1 cellular context compared by ENCODE assay signal in genomic region chr10:5968681-5969453, GRCh38.
TF ChIP-seq lines count a peak whose summit lies in the region.

No MANE protein-coding gene starts in this region.

TF ChIP-seq in WTC11, 78 proteins besides CTCF, POLR2A, EP300 and RAD21 (continued from another document):
- TF ChIP-seq, protein P1, sequence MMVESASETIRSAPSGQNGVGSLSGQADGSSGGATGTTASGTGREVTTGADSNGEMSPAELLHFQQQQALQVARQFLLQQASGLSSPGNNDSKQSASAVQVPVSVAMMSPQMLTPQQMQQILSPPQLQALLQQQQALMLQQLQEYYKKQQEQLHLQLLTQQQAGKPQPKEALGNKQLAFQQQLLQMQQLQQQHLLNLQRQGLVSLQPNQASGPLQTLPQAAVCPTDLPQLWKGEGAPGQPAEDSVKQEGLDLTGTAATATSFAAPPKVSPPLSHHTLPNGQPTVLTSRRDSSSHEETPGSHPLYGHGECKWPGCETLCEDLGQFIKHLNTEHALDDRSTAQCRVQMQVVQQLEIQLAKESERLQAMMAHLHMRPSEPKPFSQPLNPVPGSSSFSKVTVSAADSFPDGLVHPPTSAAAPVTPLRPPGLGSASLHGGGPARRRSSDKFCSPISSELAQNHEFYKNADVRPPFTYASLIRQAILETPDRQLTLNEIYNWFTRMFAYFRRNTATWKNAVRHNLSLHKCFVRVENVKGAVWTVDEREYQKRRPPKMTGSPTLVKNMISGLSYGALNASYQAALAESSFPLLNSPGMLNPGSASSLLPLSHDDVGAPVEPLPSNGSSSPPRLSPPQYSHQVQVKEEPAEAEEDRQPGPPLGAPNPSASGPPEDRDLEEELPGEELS (CRISPR knock-in tag; IDR thresholded peaks at IDR 0.05) = no peak
- no peak for TF ChIP-seq CREB1 (CRISPR knock-in tag; IDR thresholded peaks at IDR 0.05)
- peak; percentile 100 for TF ChIP-seq HMGA2 (CRISPR knock-in tag; IDR thresholded peaks at IDR 0.05)
- TF ChIP-seq NFYB (CRISPR knock-in tag; conservative IDR thresholded peaks at IDR 0.05; ENCODE audit: low read depth) = no peak
- TF ChIP-seq GABPB1 (CRISPR knock-in tag; IDR thresholded peaks at IDR 0.05) = peak; percentile 64; the same call in 1 of the 2 replicates
- TF ChIP-seq, protein P2, sequence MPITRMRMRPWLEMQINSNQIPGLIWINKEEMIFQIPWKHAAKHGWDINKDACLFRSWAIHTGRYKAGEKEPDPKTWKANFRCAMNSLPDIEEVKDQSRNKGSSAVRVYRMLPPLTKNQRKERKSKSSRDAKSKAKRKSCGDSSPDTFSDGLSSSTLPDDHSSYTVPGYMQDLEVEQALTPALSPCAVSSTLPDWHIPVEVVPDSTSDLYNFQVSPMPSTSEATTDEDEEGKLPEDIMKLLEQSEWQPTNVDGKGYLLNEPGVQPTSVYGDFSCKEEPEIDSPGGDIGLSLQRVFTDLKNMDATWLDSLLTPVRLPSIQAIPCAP (CRISPR knock-in tag; IDR thresholded peaks at IDR 0.05) = no peak
- TF ChIP-seq ETV6 (CRISPR knock-in tag; IDR thresholded peaks at IDR 0.05) = no peak
- no peak for TF ChIP-seq ARID4B (CRISPR knock-in tag; IDR thresholded peaks at IDR 0.05; ENCODE audit: borderline replicate concordance)
- TF ChIP-seq ZSCAN18 (CRISPR knock-in tag; IDR thresholded peaks at IDR 0.05) = no peak
